In the genomic region with DNA sequence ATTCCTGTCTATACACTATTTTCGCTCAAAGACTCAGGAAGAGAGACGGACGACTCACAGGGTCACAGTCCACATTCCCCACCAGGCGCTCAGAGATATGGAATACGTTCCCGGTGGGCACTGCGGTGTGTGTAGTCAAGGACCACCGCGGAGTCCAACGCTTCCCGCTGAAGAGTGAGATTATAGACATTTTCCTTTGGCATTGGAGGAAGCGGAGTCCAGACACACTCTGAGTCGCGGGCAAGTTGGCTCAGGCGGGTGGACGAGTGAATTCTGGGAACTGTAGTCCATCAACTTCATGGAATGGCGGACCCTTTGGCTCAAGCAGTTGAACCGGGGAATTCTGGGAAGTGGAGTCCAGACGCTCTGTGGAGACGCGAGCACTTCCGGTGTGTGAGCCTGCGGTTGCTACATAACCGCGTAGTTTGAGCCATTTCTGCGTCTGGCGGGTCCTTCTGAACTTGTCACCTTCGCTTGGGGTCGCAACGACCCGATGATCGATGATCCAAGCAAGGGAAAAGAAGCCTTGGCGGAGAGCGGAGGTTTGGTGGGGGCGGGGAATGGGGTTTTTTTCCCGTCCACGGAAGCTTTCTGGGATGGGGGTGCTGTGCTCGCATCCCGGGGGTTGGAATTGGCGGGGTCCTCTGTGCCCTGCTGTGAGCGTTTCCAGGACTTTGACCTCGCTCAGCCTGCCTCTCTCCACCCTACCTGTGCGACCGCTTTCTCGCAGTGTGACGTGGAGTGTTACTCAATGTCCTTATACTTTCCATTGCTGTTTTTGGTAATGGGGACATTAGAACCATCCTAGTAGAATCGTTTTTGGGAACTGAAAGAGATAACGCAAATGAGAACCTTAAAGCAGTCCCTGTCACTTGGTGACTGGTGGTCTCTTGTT, we compare ENCODE assay signal across 1 cellular context.
TF ChIP-seq lines count a peak whose summit lies in the region.

TSS of gene ZNF230 (plus strand) at position 392 of the 895 bp plus-strand sequence. CDS start 4,122 bp downstream, outside the sequence.

TF ChIP-seq in HepG2, 621 proteins besides CTCF, POLR2A, EP300 and RAD21 (continued from another document and continues in another):
- TF ChIP-seq ZNF770 (CRISPR knock-in tag; IDR thresholded peaks at IDR 0.05) (0 out of 2 replicates have a peak, but pooled peaks have one; percentile 25), ZNF501 (CRISPR knock-in tag; IDR thresholded peaks at IDR 0.05) (peak; percentile 42; the same call in 1 of the 2 replicates), ZNF280B (CRISPR knock-in tag; IDR thresholded peaks at IDR 0.05; ENCODE audit: borderline replicate concordance) (peak; percentile 40; the same call in 1 of the 2 replicates), ZNF879 (CRISPR knock-in tag; IDR thresholded peaks at IDR 0.05) (peak; percentile 52; the same call in 1 of the 2 replicates), ZNF331 (CRISPR knock-in tag; IDR thresholded peaks at IDR 0.05) (peak; percentile 49; the same call in 1 of the 2 replicates), ZSCAN9 (CRISPR knock-in tag; IDR thresholded peaks at IDR 0.05; ENCODE audit: borderline replicate concordance) (no peak; the same call in 1 of the 2 replicates), STAT5B (CRISPR knock-in tag; IDR thresholded peaks at IDR 0.05) (no peak), SALL1 (CRISPR knock-in tag; IDR thresholded peaks at IDR 0.05) (peak; percentile 59; the same call in 1 of the 2 replicates), ZNF510 (CRISPR knock-in tag; IDR thresholded peaks at IDR 0.05; ENCODE audit: low read depth) (no peak), SNAPC2 (CRISPR knock-in tag; IDR thresholded peaks at IDR 0.05) (no peak), ZNF790 (CRISPR knock-in tag; IDR thresholded peaks at IDR 0.05; ENCODE audit: borderline replicate concordance) (no peak), THAP11 (CRISPR knock-in tag; IDR thresholded peaks at IDR 0.05) (peak; percentile 99), SNAPC5 (CRISPR knock-in tag; IDR thresholded peaks at IDR 0.05; ENCODE audit: borderline replicate concordance) (no peak), DMAP1 (CRISPR knock-in tag; IDR thresholded peaks at IDR 0.05) (peak; percentile 66), MED1 (CRISPR knock-in tag; IDR thresholded peaks at IDR 0.05) (peak; percentile 51; the same call in 1 of the 2 replicates), ISX (CRISPR knock-in tag; conservative IDR thresholded peaks at IDR 0.05) (no peak), ZNF550 (CRISPR knock-in tag; IDR thresholded peaks at IDR 0.05; ENCODE audit: borderline replicate concordance) (0 out of 2 replicates have a peak, but pooled peaks have one; percentile 54), FOXP1 (IDR thresholded peaks at IDR 0.05) (no peak), FOXP1 (CRISPR knock-in tag; IDR thresholded peaks at IDR 0.05) (no peak), ZFY (CRISPR knock-in tag; IDR thresholded peaks at IDR 0.05) (peak; percentile 48; the same call in 1 of the 2 replicates), NFKBIZ (CRISPR knock-in tag; IDR thresholded peaks at IDR 0.05) (no peak), THAP9 (CRISPR knock-in tag; IDR thresholded peaks at IDR 0.05; ENCODE audit: borderline replicate concordance) (peak; percentile 62; the same call in 1 of the 2 replicates), ZHX1 (CRISPR knock-in tag; IDR thresholded peaks at IDR 0.05; ENCODE audit: low read depth) (peak; percentile 62)
- TF ChIP-seq, protein P1, sequence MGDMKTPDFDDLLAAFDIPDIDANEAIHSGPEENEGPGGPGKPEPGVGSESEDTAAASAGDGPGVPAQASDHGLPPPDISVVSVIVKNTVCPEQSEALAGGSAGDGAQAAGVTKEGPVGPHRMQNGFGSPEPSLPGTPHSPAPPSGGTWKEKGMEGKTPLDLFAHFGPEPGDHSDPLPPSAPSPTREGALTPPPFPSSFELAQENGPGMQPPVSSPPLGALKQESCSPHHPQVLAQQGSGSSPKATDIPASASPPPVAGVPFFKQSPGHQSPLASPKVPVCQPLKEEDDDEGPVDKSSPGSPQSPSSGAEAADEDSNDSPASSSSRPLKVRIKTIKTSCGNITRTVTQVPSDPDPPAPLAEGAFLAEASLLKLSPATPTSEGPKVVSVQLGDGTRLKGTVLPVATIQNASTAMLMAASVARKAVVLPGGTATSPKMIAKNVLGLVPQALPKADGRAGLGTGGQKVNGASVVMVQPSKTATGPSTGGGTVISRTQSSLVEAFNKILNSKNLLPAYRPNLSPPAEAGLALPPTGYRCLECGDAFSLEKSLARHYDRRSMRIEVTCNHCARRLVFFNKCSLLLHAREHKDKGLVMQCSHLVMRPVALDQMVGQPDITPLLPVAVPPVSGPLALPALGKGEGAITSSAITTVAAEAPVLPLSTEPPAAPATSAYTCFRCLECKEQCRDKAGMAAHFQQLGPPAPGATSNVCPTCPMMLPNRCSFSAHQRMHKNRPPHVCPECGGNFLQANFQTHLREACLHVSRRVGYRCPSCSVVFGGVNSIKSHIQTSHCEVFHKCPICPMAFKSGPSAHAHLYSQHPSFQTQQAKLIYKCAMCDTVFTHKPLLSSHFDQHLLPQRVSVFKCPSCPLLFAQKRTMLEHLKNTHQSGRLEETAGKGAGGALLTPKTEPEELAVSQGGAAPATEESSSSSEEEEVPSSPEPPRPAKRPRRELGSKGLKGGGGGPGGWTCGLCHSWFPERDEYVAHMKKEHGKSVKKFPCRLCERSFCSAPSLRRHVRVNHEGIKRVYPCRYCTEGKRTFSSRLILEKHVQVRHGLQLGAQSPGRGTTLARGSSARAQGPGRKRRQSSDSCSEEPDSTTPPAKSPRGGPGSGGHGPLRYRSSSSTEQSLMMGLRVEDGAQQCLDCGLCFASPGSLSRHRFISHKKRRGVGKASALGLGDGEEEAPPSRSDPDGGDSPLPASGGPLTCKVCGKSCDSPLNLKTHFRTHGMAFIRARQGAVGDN (CRISPR knock-in tag; IDR thresholded peaks at IDR 0.05) = peak; percentile 68
- TF ChIP-seq, protein P2, sequence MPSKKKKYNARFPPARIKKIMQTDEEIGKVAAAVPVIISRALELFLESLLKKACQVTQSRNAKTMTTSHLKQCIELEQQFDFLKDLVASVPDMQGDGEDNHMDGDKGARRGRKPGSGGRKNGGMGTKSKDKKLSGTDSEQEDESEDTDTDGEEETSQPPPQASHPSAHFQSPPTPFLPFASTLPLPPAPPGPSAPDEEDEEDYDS (CRISPR knock-in tag; IDR thresholded peaks at IDR 0.05) = peak; percentile 72; the same call in 1 of the 2 replicates
- TF ChIP-seq, protein P3, sequence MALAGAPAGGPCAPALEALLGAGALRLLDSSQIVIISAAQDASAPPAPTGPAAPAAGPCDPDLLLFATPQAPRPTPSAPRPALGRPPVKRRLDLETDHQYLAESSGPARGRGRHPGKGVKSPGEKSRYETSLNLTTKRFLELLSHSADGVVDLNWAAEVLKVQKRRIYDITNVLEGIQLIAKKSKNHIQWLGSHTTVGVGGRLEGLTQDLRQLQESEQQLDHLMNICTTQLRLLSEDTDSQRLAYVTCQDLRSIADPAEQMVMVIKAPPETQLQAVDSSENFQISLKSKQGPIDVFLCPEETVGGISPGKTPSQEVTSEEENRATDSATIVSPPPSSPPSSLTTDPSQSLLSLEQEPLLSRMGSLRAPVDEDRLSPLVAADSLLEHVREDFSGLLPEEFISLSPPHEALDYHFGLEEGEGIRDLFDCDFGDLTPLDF (CRISPR knock-in tag; IDR thresholded peaks at IDR 0.05) = peak; percentile 58
- TF ChIP-seq, protein P4, sequence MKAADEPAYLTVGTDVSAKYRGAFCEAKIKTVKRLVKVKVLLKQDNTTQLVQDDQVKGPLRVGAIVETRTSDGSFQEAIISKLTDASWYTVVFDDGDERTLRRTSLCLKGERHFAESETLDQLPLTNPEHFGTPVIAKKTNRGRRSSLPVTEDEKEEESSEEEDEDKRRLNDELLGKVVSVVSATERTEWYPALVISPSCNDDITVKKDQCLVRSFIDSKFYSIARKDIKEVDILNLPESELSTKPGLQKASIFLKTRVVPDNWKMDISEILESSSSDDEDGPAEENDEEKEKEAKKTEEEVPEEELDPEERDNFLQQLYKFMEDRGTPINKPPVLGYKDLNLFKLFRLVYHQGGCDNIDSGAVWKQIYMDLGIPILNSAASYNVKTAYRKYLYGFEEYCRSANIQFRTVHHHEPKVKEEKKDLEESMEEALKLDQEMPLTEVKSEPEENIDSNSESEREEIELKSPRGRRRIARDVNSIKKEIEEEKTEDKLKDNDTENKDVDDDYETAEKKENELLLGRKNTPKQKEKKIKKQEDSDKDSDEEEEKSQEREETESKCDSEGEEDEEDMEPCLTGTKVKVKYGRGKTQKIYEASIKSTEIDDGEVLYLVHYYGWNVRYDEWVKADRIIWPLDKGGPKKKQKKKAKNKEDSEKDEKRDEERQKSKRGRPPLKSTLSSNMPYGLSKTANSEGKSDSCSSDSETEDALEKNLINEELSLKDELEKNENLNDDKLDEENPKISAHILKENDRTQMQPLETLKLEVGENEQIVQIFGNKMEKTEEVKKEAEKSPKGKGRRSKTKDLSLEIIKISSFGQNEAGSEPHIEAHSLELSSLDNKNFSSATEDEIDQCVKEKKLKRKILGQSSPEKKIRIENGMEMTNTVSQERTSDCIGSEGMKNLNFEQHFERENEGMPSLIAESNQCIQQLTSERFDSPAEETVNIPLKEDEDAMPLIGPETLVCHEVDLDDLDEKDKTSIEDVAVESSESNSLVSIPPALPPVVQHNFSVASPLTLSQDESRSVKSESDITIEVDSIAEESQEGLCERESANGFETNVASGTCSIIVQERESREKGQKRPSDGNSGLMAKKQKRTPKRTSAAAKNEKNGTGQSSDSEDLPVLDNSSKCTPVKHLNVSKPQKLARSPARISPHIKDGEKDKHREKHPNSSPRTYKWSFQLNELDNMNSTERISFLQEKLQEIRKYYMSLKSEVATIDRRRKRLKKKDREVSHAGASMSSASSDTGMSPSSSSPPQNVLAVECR (CRISPR knock-in tag; IDR thresholded peaks at IDR 0.05; ENCODE audit: borderline replicate concordance) = peak; percentile 90
